In the genomic region with DNA sequence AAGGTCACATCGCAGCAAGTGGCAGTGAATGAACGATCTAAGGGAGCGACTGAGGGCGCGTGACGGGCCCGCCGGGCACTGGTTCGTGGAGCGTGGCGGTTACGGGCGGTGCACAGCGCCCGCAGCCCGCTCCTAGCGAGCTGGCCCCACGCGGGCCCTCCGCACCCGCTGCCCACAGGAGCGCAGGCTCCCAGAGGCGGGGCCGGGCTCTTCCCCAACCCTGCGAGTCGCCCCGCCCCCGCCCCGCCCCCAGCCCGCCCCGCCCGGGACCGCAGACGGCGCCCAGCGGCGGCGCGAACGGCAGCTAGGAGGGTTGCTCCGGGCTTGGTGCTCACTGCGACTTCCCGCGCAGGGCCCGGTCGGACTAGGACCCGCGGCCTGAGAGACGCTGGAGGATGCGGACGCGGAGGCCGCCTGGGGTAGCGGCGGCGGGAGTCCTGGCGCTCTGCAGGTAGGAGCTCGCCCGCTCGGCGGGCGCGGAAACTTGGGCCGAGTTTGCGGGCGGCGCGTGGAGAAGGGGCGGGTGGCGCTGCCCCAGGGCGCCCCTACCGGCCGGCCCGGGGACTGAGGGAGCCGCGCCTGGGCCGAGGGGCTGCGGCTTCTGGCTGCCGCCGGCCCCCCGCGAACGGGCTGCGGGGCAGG, we compare ENCODE assay signal across 8 cellular contexts. TPM values are rescaled to one million over a fixed set of nuclear protein-coding genes. Genes with fewer than 3 reads are reported as not detected.
A peak's percentile ranks its signal among the peaks of the same experiment; 100 is the strongest.
DNase-seq lines count a peak whose midpoint lies in the region; ATAC-seq and TF ChIP-seq lines count a peak whose summit lies in the region.

Gene C15orf39 (plus strand): TSS at position 274 of the 642 bp plus-strand sequence. CDS start 4,167 bp downstream, outside the sequence.

- in situ Hi-C loops in Panc1 (cut with HindIII; ENCODE audit: low pct_unique_long_range_greater_than_20kb, low sequenced_read_pairs), result no loop called here

- peaks cover 16 to 58% (median 30%) of the 10 kb centered on the region in 4 donors for H3K4me1 Mint-ChIP-seq in CD4-positive, alpha-beta memory T cell
- peaks cover 53% of the 10 kb centered on the region for H3K4me1 Mint-ChIP-seq in activated T-cell treated with anti-CD3 and anti-CD28 coated beads, Interleukin-2, amount 50 U/mL, for 72 hours (ENCODE audit: low read depth)
- H3K4me1 Mint-ChIP-seq in naive B cell, result peaks cover 17 to 44% (median 32%) of the 10 kb centered on the region in 3 donors
- H3K4me1 Mint-ChIP-seq in stimulated activated naive B cell treated with anti-CD40 and anti-IgM and Interleukin-4, amounts not matched to agents 10 μg/mL and 1 μg/mL and 100 μg/mL, for 72 hours, result peaks cover 35 to 51% of the 10 kb centered on the region in 2 donors

- peak within 1 kb of the TSS; percentile 90 to 96 (median 93) for H3K27ac Mint-ChIP-seq in CD4-positive, alpha-beta memory T cell
- peak within 1 kb of the TSS; percentile 68 for H3K27ac Mint-ChIP-seq in activated T-cell treated with anti-CD3 and anti-CD28 coated beads, Interleukin-2, amount 50 U/mL, for 72 hours
- H3K27ac Mint-ChIP-seq in naive B cell, result peak within 1 kb of the TSS; percentile 85 to 97 (median 95)
- H3K27ac Mint-ChIP-seq in stimulated activated naive B cell treated with anti-CD40 and anti-IgM and Interleukin-4, amounts not matched to agents 10 μg/mL and 1 μg/mL and 100 μg/mL, for 72 hours, result peak within 1 kb of the TSS; percentile 97

- no TSS peak for BruUV-seq in Panc1 (replicated peaks; lab: Mats Ljungman, UMichigan)

- ATAC-seq in GM19324 (IDR thresholded peaks at IDR 0.05; ENCODE audit: low FRiP score, unreplicated experiment) (peak; percentile 67), HG03469 (IDR thresholded peaks at IDR 0.05; ENCODE audit: unreplicated experiment) (peak; percentile 24), Panc1 (peak; percentile 84), naive B cell (ENCODE audit: low read depth in 2 of 2) (peak; percentile 52 to 55)
- peak; percentile 64 to 66 for ATAC-seq in activated T-cell treated with anti-CD3 and anti-CD28 coated beads, Interleukin-2, amount 50 U/mL, for 72 hours (replicated peaks in 1 of 2)
- peak; percentile 60 to 64 for ATAC-seq in stimulated activated naive B cell treated with anti-CD40 and anti-IgM and Interleukin-4, amounts not matched to agents 10 μg/mL and 1 μg/mL and 100 μg/mL, for 72 hours (replicated peaks)

- 0% methylated on average over 4 to 24 of the region's 84 CpGs for WGBS in esophagus squamous epithelium, 2 donors

- peaks cover 10% of the 10 kb centered on the region for H3K36me3 ChIP-seq in CD4-positive, alpha-beta memory T cell (ENCODE audit: insufficient read depth, low read length)
- no peaks in the 10 kb centered on the region; the same call in 1 of the 2 replicates for H3K36me3 ChIP-seq in Panc1 (ENCODE audit: control insufficient read depth, insufficient read depth, low read length)
- peaks cover 0 to 16% (median 4%) of the 10 kb centered on the region in 3 donors for H3K36me3 ChIP-seq in esophagus squamous epithelium

- DNase-seq in CD4-positive, alpha-beta memory T cell, result peak; percentile 71 to 87 (median 83)
- DNase-seq in Panc1 (ENCODE audit: low read depth, low spot score) (no peak), esophagus squamous epithelium (lab: John Stamatoyannopoulos, UW) (no peak), naive B cell (peak; percentile 77)
- peak; percentile 79 to 85 for DNase-seq in activated T-cell treated with anti-CD3 and anti-CD28 coated beads, Interleukin-2, amount 50 U/mL, for 72 hours
- DNase-seq in stimulated activated naive B cell treated with anti-CD40 and anti-IgM and Interleukin-4, amounts not matched to agents 10 μg/mL and 1 μg/mL and 100 μg/mL, for 72 hours, result peak; percentile 76

- intact Hi-C loops in CD4-positive, alpha-beta memory T cell (cut with micrococcal nuclease), result loop anchor here (1.0 to 5.0 kb wide), 6 partner anchors 178 to 661 kb away; partner anchors contain the start of genes ARID3B, CLK3, COX5A and PPCDC
- intact Hi-C loops in Panc1 (cut with micrococcal nuclease; ENCODE audit: unreplicated experiment) (loop anchor here (5.0 kb wide), 1 partner anchor 244 kb away; the partner anchor contains the start of gene RPP25), esophagus squamous epithelium (cut with DNase I) (no loop called here)

- CTCF ChIA-PET in CD4-positive, alpha-beta memory T cell (lab: Charles Lee; ENCODE audit: partially characterized antibody), result interaction anchor here (0.7 to 2.7 kb wide), 9 partner anchors 10 to 179 kb away, joined by 3 to 8 read pairs (median 6); partner anchors contain the start of gene PPCDC
- CTCF ChIA-PET in Panc1 (lab: Charles Lee), result interaction anchor here (0.6 to 1.3 kb wide), 8 partner anchors 20 to 1279 kb away, joined by 3 to 8 read pairs (median 4); no protein-coding TSS in a partner anchor

- TF ChIP-seq POLR2A in esophagus squamous epithelium (IDR thresholded peaks at IDR 0.05), result peak in 3 of 4 donors; percentile 83 to 99 (median 93)

- H3K36me3 Mint-ChIP-seq in CD4-positive, alpha-beta memory T cell, result peaks cover 0 to 11% of the 10 kb centered on the region in 2 donors
- H3K36me3 Mint-ChIP-seq in activated T-cell treated with anti-CD3 and anti-CD28 coated beads, Interleukin-2, amount 50 U/mL, for 72 hours (ENCODE audit: insufficient read depth in 2 of 2), result no peaks in the 10 kb centered on the region
- no peaks in the 10 kb centered on the region for H3K36me3 Mint-ChIP-seq in naive B cell
- H3K36me3 Mint-ChIP-seq in stimulated activated naive B cell treated with anti-CD40 and anti-IgM and Interleukin-4, amounts not matched to agents 10 μg/mL and 1 μg/mL and 100 μg/mL, for 72 hours, result peaks cover 8 to 11% of the 10 kb centered on the region in 2 donors

- H3K4me3 ChIP-seq in CD4-positive, alpha-beta memory T cell (ENCODE audit: low read length in 2 of 2), result peak within 1 kb of the TSS; percentile 65 to 70
- H3K4me3 ChIP-seq in Panc1 (ENCODE audit: low read depth in 2 of 2, low read length in 2 of 2) (peak within 1 kb of the TSS; percentile 80 to 91), esophagus squamous epithelium (peak within 1 kb of the TSS; percentile 75 to 98 (median 90))

- peak within 1 kb of the TSS; percentile 89 to 97 (median 94) for H3K4me3 Mint-ChIP-seq in CD4-positive, alpha-beta memory T cell
- H3K4me3 Mint-ChIP-seq in activated T-cell treated with anti-CD3 and anti-CD28 coated beads, Interleukin-2, amount 50 U/mL, for 72 hours, result peak within 1 kb of the TSS; percentile 91
- H3K4me3 Mint-ChIP-seq in naive B cell, result peak within 1 kb of the TSS; percentile 85 to 96 (median 92)
- peak within 1 kb of the TSS; percentile 89 to 94 for H3K4me3 Mint-ChIP-seq in stimulated activated naive B cell treated with anti-CD40 and anti-IgM and Interleukin-4, amounts not matched to agents 10 μg/mL and 1 μg/mL and 100 μg/mL, for 72 hours

- no peaks in the 10 kb centered on the region for H3K9me3 Mint-ChIP-seq in CD4-positive, alpha-beta memory T cell
- no peaks in the 10 kb centered on the region for H3K9me3 Mint-ChIP-seq in activated T-cell treated with anti-CD3 and anti-CD28 coated beads, Interleukin-2, amount 50 U/mL, for 72 hours
- peaks cover 0 to 2% (median 0%) of the 10 kb centered on the region in 7 donors for H3K9me3 Mint-ChIP-seq in naive B cell
- no peaks in the 10 kb centered on the region for H3K9me3 Mint-ChIP-seq in stimulated activated naive B cell treated with anti-CD40 and anti-IgM and Interleukin-4, amounts not matched to agents 10 μg/mL and 1 μg/mL and 100 μg/mL, for 72 hours

- peaks cover 40% of the 10 kb centered on the region for H3K4me1 ChIP-seq in CD4-positive, alpha-beta memory T cell (ENCODE audit: insufficient read depth, low read length)
- peaks cover 43% of the 10 kb centered on the region for H3K4me1 ChIP-seq in Panc1 (ENCODE audit: control insufficient read depth, insufficient read depth, low read length)
- H3K4me1 ChIP-seq in esophagus squamous epithelium, result peaks cover 34 to 68% (median 45%) of the 10 kb centered on the region in 3 donors

- H3K27ac ChIP-seq in CD4-positive, alpha-beta memory T cell (ENCODE audit: low read depth, low read length), result peak within 1 kb of the TSS; percentile 69
- peak within 1 kb of the TSS; percentile 86 for H3K27ac ChIP-seq in Panc1 (ENCODE audit: low read length)
- peak within 1 kb of the TSS; percentile 95 to 99 (median 97) for H3K27ac ChIP-seq in esophagus squamous epithelium

- POLR2A ChIA-PET in CD4-positive, alpha-beta memory T cell (lab: Charles Lee; ENCODE audit: partially characterized antibody), result interaction anchor here (0.6 to 2.0 kb wide), 18 partner anchors 10 to 641 kb away, joined by 3 to 23 read pairs (median 3); partner anchors contain the start of genes IMP3, MAN2C1, PPCDC and RPP25
- POLR2A ChIA-PET in Panc1 (lab: Charles Lee), result interaction anchor here (0.6 kb wide), 1 partner anchor 158 kb away, joined by 6 read pairs; no protein-coding TSS in a partner anchor

- peak; percentile 99 for TF ChIP-seq CTCF in Panc1 (IDR thresholded peaks at IDR 0.05)
- peak; percentile 78 to 99 (median 96) for TF ChIP-seq CTCF in esophagus squamous epithelium (IDR thresholded peaks at IDR 0.05)

- H3K27me3 Mint-ChIP-seq in CD4-positive, alpha-beta memory T cell, result no peaks in the 10 kb centered on the region
- H3K27me3 Mint-ChIP-seq in activated T-cell treated with anti-CD3 and anti-CD28 coated beads, Interleukin-2, amount 50 U/mL, for 72 hours (ENCODE audit: low read depth), result no peaks in the 10 kb centered on the region
- H3K27me3 Mint-ChIP-seq in naive B cell, result peaks cover 10 to 37% (median 30%) of the 10 kb centered on the region in 3 donors
- peaks cover 26 to 28% of the 10 kb centered on the region in 2 donors for H3K27me3 Mint-ChIP-seq in stimulated activated naive B cell treated with anti-CD40 and anti-IgM and Interleukin-4, amounts not matched to agents 10 μg/mL and 1 μg/mL and 100 μg/mL, for 72 hours

- H3K27me3 ChIP-seq in CD4-positive, alpha-beta memory T cell (ENCODE audit: insufficient read depth, low read length), result no peaks in the 10 kb centered on the region
- H3K27me3 ChIP-seq in Panc1 (ENCODE audit: control insufficient read depth, insufficient read depth, low read length), result no peaks in the 10 kb centered on the region
- no peaks in the 10 kb centered on the region for H3K27me3 ChIP-seq in esophagus squamous epithelium

- no peaks in the 10 kb centered on the region for H3K9me3 ChIP-seq in CD4-positive, alpha-beta memory T cell (ENCODE audit: control insufficient read depth in 1 of 2, low read length in 2 of 2)
- H3K9me3 ChIP-seq in Panc1 (ENCODE audit: control insufficient read depth, insufficient read depth, low read depth, low read length), result no peaks in the 10 kb centered on the region
- no peaks in the 10 kb centered on the region for H3K9me3 ChIP-seq in esophagus squamous epithelium

RNA-seq across cellular contexts. Expression of gene C15orf39, which starts in this region (rescaled TPM):
- 10 to 100 TPM; 25.9 to 27.0 TPM for total RNA-seq in CD4-positive, alpha-beta memory T cell
- 1 to 10 TPM in 1 of 2 donors, under 1 TPM in 1; 0.36 to 4.6 TPM for polyA plus RNA-seq in CD4-positive, alpha-beta memory T cell
- 17.6 TPM for total RNA-seq in Panc1 (2021; ENCODE audit: unreplicated experiment)
- 11.7 TPM for polyA plus RNA-seq in Panc1 (2012; ENCODE audit: insufficient read length)
- 10 to 100 TPM; 16.5 to 22.0 TPM for total RNA-seq in activated T-cell treated with anti-CD3 and anti-CD28 coated beads, Interleukin-2, amount 50 U/mL, for 72 hours
- 10 to 100 TPM; 12.3 to 33.3 (median 21.5) TPM for total RNA-seq in esophagus squamous epithelium
- 1 to 10 TPM in 4 of 6 donors, under 1 TPM in 2; 0.40 to 3.6 (median 1.4) TPM for polyA plus RNA-seq in naive B cell (ENCODE audit: low read depth in 6 of 6)

Comparison
In these comparisons a context has a peak if more than half of its experiments do, and no peak if none do; other contexts are left out.
1. DNase-seq: peak in CD4-positive, alpha-beta memory T cell (5 of 5), activated T-cell treated with anti-CD3 and anti-CD28 coated beads, Interleukin-2, amount 50 U/mL, for 72 hours (2 of 2), naive B cell (single experiment) and stimulated activated naive B cell treated with anti-CD40 and anti-IgM and Interleukin-4, amounts not matched to agents 10 μg/mL and 1 μg/mL and 100 μg/mL, for 72 hours (single experiment); none in Panc1 (single experiment) and esophagus squamous epithelium (single experiment).
2. ATAC-seq: peak in every context shown above with its lines; median percentile 84 in Panc1; 67 in GM19324; 65 in activated T-cell treated with anti-CD3 and anti-CD28 coated beads, Interleukin-2, amount 50 U/mL, for 72 hours; 62 in stimulated activated naive B cell treated with anti-CD40 and anti-IgM and Interleukin-4, amounts not matched to agents 10 μg/mL and 1 μg/mL and 100 μg/mL, for 72 hours; 54 in naive B cell; 24 in HG03469.
3. Peak in every context shown above with its lines, with median percentiles within 50 percentile points of each other: H3K27ac ChIP-seq, H3K4me3 ChIP-seq, H3K27ac Mint-ChIP-seq and H3K4me3 Mint-ChIP-seq.